ENCODE assay signal across 24 cellular contexts in genomic region chr4:33882246-33882990, GRCh38.
A peak's percentile ranks its signal among the peaks of the same experiment; 100 is the strongest.
DNase-seq lines count a peak whose midpoint lies in the region; TF ChIP-seq lines count a peak whose summit lies in the region.
"Had no signal": no experiment of that assay in that cellular context is flagged by ENCODE, and none has a peak within 500 bp of the region (broad histone marks: within the 10 kb centered on the region; RNA-seq: fewer than 3 reads in every experiment).

No MANE protein-coding gene starts in this region.

- peaks cover 0 to 21% (median 4%) of the 10 kb centered on the region in 8 donors for H3K9me3 ChIP-seq in spleen
- H3K9me3 ChIP-seq: adrenal gland, MG63, ovary had no signal

- H3K27ac ChIP-seq in spleen: no peak overlapping the region
- H3K27ac ChIP-seq: adrenal gland, ovary had no signal

- intact Hi-C loops in spleen (cut with DNase I; ENCODE audit: low total_unique reads): no loop called here
- intact Hi-C loops in head of caudate nucleus (cut with DNase I): no loop called here

- no peaks in the 10 kb centered on the region for H3K27me3 ChIP-seq in spleen (replicated peaks in 1 of 7)
- H3K27me3 ChIP-seq: adrenal gland, dorsolateral prefrontal cortex, MG63, ovary had no signal

- no peak for TF ChIP-seq CTCF in cardiac fibroblast (IDR thresholded peaks at IDR 0.05; ENCODE audit: low read depth, low read length)
- TF ChIP-seq CTCF in spleen (IDR thresholded peaks at IDR 0.05 in 8 of 11, conservative IDR thresholded peaks at IDR 0.05 in 3 of 11): no peak

- no peaks in the 10 kb centered on the region for H3K4me1 ChIP-seq in spleen
- H3K4me1 ChIP-seq: adrenal gland had no signal

- H3K4me3 ChIP-seq in cardiac fibroblast (replicated peaks in 1 of 2; ENCODE audit: low read depth in 2 of 2, low read length in 2 of 2) (no peak overlapping the region), spleen (no peak overlapping the region)
- H3K4me3 ChIP-seq: adrenal gland, MG63, ovary had no signal

- H3K36me3 ChIP-seq in spleen: no peaks in the 10 kb centered on the region
- H3K36me3 ChIP-seq: adrenal gland, MG63, ovary had no signal

- peak; percentile 40 for DNase-seq in COLO829 (ENCODE audit: low spot score)
- DNase-seq in LHCN-M2 (ENCODE audit: low read depth): peak; percentile 83
- peak; percentile 49 to 68 for DNase-seq in cardiac fibroblast (ENCODE audit: low read depth in 2 of 2)
- DNase-seq in non-pigmented ciliary epithelial cell (ENCODE audit: low read depth): peak; percentile 8
- DNase-seq in NCI-H2227 treated with DMSO at 0.1 percent for 48 hours (lab: John Stamatoyannopoulos, UW): no peak
- no peak for DNase-seq in spleen
- no peak for DNase-seq in effector CD8-positive, alpha-beta T cell (lab: John Stamatoyannopoulos, UW)
- no peak for DNase-seq in head of caudate nucleus
- DNase-seq: ACHN; activated CD4-positive, alpha-beta T cell treated with anti-CD3 and anti-CD28 coated beads, Interleukin-2, amount 50 U/mL, for 1 hour; activated CD8-positive, alpha-beta memory T cell treated with anti-CD3 and anti-CD28 coated beads, Interleukin-2, amount 50 U/mL, for 4 hours; activated effector memory CD4-positive, alpha-beta T cell treated with Interleukin-2 at 50 U/mL for 16 hours; adrenal gland; caudate nucleus; CD4-positive, CD25-positive, alpha-beta regulatory T cell; DMS153; dorsolateral prefrontal cortex; glutamatergic neuron; MG63; naive thymus-derived CD8-positive, alpha-beta T cell; NCI-H1436; ovary; right cardiac atrium; SHP77 treated with DMSO at 0.1 percent for 48 hours had no signal

- 57 to 68% (median 63%) methylated on average over 4 of the region's 4 CpGs for WGBS in spleen, 5 donors

- TF ChIP-seq POLR2A in spleen (IDR thresholded peaks at IDR 0.05): no peak

Comparison
In these comparisons a context has a peak if more than half of its experiments do, and no peak if none do; other contexts are left out.
1. DNase-seq: peak in COLO829 (single experiment), LHCN-M2 (single experiment), cardiac fibroblast (2 of 2) and non-pigmented ciliary epithelial cell (single experiment); none in NCI-H2227 treated with DMSO at 0.1 percent for 48 hours (single experiment), spleen (single experiment), effector CD8-positive, alpha-beta T cell (single experiment) and head of caudate nucleus (0 of 42).